In the genomic region with DNA sequence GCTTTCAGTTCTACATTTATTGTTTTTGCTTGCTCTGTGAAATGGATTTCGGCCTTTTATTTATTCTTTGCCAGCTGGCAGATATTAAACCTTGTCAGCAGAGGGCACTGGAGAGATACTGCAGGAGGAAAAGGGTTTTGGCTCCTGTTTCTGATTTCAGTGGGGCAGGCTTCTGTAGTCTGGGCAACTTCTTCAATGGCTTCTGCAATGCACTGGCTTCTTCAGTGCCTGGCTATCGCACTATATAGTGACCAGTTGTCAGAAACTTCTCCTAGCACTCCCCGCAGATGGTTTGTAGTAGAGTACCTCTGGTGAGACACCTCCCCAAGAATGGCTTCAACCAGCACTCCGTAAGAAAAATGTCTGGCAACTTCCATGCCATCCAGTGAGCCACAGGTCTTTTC, we compare ENCODE assay signal across 8 cellular contexts. TPM values are rescaled to one million over a fixed set of nuclear protein-coding genes. Genes with fewer than 3 reads are reported as not detected.
DNase-seq lines count a peak whose midpoint lies in the region; ATAC-seq and TF ChIP-seq lines count a peak whose summit lies in the region.

No MANE protein-coding gene starts in this region.

- no peak overlapping the region for H3K27ac ChIP-seq in ovary

- no peak for TF ChIP-seq POLR2A in ovary (IDR thresholded peaks at IDR 0.05)

- WGBS in ovary, 3 donors, result 59 to 63% (median 59%) methylated on average over 4 of the region's 4 CpGs

- H3K4me3 ChIP-seq in fibroblast of mammary gland (ENCODE audit: control insufficient read depth, low read depth, low read length), result no peak overlapping the region
- H3K4me3 ChIP-seq in ovary, result no peak overlapping the region

- TF ChIP-seq EP300 in ovary (IDR thresholded peaks at IDR 0.05), result no peak

- intact Hi-C loops in ovary (cut with DNase I), result loop anchor here in 1 of 4 donors (10.0 kb wide), 1 partner anchor 178 kb away; no protein-coding TSS in a partner anchor

- DNase-seq in Caki2 (ENCODE audit: low read depth) (peak; percentile 45), HS-27A (ENCODE audit: low read depth) (peak; percentile 34), NCI-H82 treated with DMSO at 0.1 percent for 48 hours (lab: John Stamatoyannopoulos, UW; ENCODE audit: unreplicated experiment) (peak; percentile 30), activated T-cell treated with anti-CD3 and anti-CD28 coated beads for 1 hour (ENCODE audit: low read depth) (peak; percentile 19), fibroblast of mammary gland (ENCODE audit: low read depth) (peak; percentile 77), ovary (peak in 1 of 5 donors; percentile 42)

- H3K9me3 ChIP-seq in ovary, result no peaks in the 10 kb centered on the region

- H3K36me3 ChIP-seq in ovary, result no peaks in the 10 kb centered on the region

- TF ChIP-seq CTCF in fibroblast of mammary gland (conservative IDR thresholded peaks at IDR 0.05; ENCODE audit: control insufficient read depth, insufficient read depth, low read depth, low read length), result peak; percentile 92
- TF ChIP-seq CTCF in ovary (IDR thresholded peaks at IDR 0.05), result peak in 2 of 3 donors; percentile 42 to 47

- in situ Hi-C loops in Caki2 (cut with HindIII; ENCODE audit: low pct_unique_long_range_greater_than_20kb, low sequenced_read_pairs), result no loop called here

- peaks cover 6% of the 10 kb centered on the region for H3K4me1 ChIP-seq in ovary (ENCODE audit: insufficient read depth)

- ATAC-seq in HG03565 (IDR thresholded peaks at IDR 0.05; ENCODE audit: unreplicated experiment) (no peak), HG02970 (IDR thresholded peaks at IDR 0.05; ENCODE audit: low FRiP score, unreplicated experiment) (no peak)

- no peaks in the 10 kb centered on the region for H3K27me3 ChIP-seq in ovary

RNA-seq across cellular contexts. Expression of a gene that starts 3.2 kb away (rescaled TPM):
- 10.8 and 10.9 TPM in 2 replicates for total RNA-seq in Caki2 (2014; rRNA removed; shearing (Covaris generic); ENCODE audit: low replicate concordance)
- total RNA-seq in ovary, result 10 to 100 TPM; 23.4 to 44.5 (median 34.3) TPM
- polyA plus RNA-seq in ovary, result 10 to 100 TPM; 18.5 to 38.9 TPM

RNA-seq across cellular contexts. Expression of a gene that starts 22.2 kb away (rescaled TPM):
- total RNA-seq in Caki2 (2014; rRNA removed; shearing (Covaris generic); ENCODE audit: low replicate concordance), result 87.3 and 121 TPM in 2 replicates
- total RNA-seq in ovary, result 10 to 100 TPM; 39.7 to 57.1 (median 45.1) TPM
- polyA plus RNA-seq in ovary, result 10 to 100 TPM; 56.4 to 66.5 TPM

RNA-seq across cellular contexts. Expression of a gene that starts 22.6 kb away (rescaled TPM):
- total RNA-seq in Caki2 (2014; rRNA removed; shearing (Covaris generic); ENCODE audit: low replicate concordance), result 27.7 and 47.2 TPM in 2 replicates
- 10 to 100 TPM; 41.0 to 70.9 (median 59.6) TPM for total RNA-seq in ovary
- 10 to 100 TPM; 48.2 to 67.8 TPM for polyA plus RNA-seq in ovary

RNA-seq across cellular contexts. Expression of a gene that starts 47.1 kb away (rescaled TPM):
- not detected in 2 replicates for total RNA-seq in Caki2 (2014; rRNA removed; shearing (Covaris generic); ENCODE audit: low replicate concordance)
- total RNA-seq in ovary, result not detected
- not detected for polyA plus RNA-seq in ovary
